In genomic region chr16:67652578-67653130, GRCh38 we compare ENCODE assay signal across 1 cellular context.
TF ChIP-seq lines count a peak whose summit lies in the region.

No MANE protein-coding gene starts in this region.

TF ChIP-seq in HepG2, 621 proteins besides CTCF, POLR2A, EP300 and RAD21 (continues in another document):
- TF ChIP-seq ZNF713 (CRISPR knock-in tag; IDR thresholded peaks at IDR 0.05) (no peak), GRHL1 (CRISPR knock-in tag; conservative IDR thresholded peaks at IDR 0.05) (no peak), MATR3 (CRISPR knock-in tag; IDR thresholded peaks at IDR 0.05) (no peak), ZNF432 (CRISPR knock-in tag; IDR thresholded peaks at IDR 0.05; ENCODE audit: borderline replicate concordance) (no peak), TFE3 (CRISPR knock-in tag; IDR thresholded peaks at IDR 0.05) (0 out of 2 replicates have a peak, but pooled peaks have one; percentile 34), CSRNP2 (CRISPR knock-in tag; conservative IDR thresholded peaks at IDR 0.05; ENCODE audit: low read depth) (no peak), NCOA5 (CRISPR knock-in tag; IDR thresholded peaks at IDR 0.05) (no peak), ZBTB38 (CRISPR knock-in tag; IDR thresholded peaks at IDR 0.05) (no peak), TEAD2 (CRISPR knock-in tag; IDR thresholded peaks at IDR 0.05) (no peak), KDM6A (CRISPR knock-in tag; IDR thresholded peaks at IDR 0.05; ENCODE audit: low read depth) (no peak), ZNF546 (CRISPR knock-in tag; conservative IDR thresholded peaks at IDR 0.05) (peak; percentile 17; the same call in 1 of the 2 replicates), SMYD3 (CRISPR knock-in tag; IDR thresholded peaks at IDR 0.05) (no peak), ZNF18 (CRISPR knock-in tag; IDR thresholded peaks at IDR 0.05; ENCODE audit: insufficient replicate concordance) (no peak), CBFB (CRISPR knock-in tag; IDR thresholded peaks at IDR 0.05) (no peak), MXI1 (IDR thresholded peaks at IDR 0.05; ENCODE audit: borderline replicate concordance, low read depth, low read length) (peak; percentile 45; the same call in 1 of the 3 replicates), SRF (IDR thresholded peaks at IDR 0.05; ENCODE audit: low read depth, low read length) (no peak), ZNF512B (CRISPR knock-in tag; IDR thresholded peaks at IDR 0.05; ENCODE audit: borderline replicate concordance) (no peak), KAT8 (CRISPR knock-in tag; IDR thresholded peaks at IDR 0.05) (no peak), CHD2 (IDR thresholded peaks at IDR 0.05; ENCODE audit: low read depth, low read length) (no peak), ZNF3 (CRISPR knock-in tag; IDR thresholded peaks at IDR 0.05) (no peak), POGK (CRISPR knock-in tag; conservative IDR thresholded peaks at IDR 0.05) (no peak), CEBPB (IDR thresholded peaks at IDR 0.05; ENCODE audit: borderline replicate concordance, low read depth, low read length) (no peak), ZNF30 (CRISPR knock-in tag; IDR thresholded peaks at IDR 0.05) (no peak), MXD3 (CRISPR knock-in tag; IDR thresholded peaks at IDR 0.05) (peak; percentile 67; the same call in 1 of the 2 replicates), ZNF772 (CRISPR knock-in tag; IDR thresholded peaks at IDR 0.05) (no peak), ZSCAN29 (CRISPR knock-in tag; conservative IDR thresholded peaks at IDR 0.05) (no peak), RFX5 (IDR thresholded peaks at IDR 0.05; ENCODE audit: low read depth, low read length) (no peak), WIZ (CRISPR knock-in tag; IDR thresholded peaks at IDR 0.05) (0 out of 2 replicates have a peak, but pooled peaks have one; percentile 45), ZNF768 (CRISPR knock-in tag; IDR thresholded peaks at IDR 0.05) (peak; percentile 68; the same call in 1 of the 2 replicates), TFDP1 (CRISPR knock-in tag; IDR thresholded peaks at IDR 0.05; ENCODE audit: borderline replicate concordance) (0 out of 2 replicates have a peak, but pooled peaks have one; percentile 13), ZNF331 (CRISPR knock-in tag; IDR thresholded peaks at IDR 0.05) (peak; percentile 53; the same call in 1 of the 2 replicates), ATM (IDR thresholded peaks at IDR 0.05; ENCODE audit: borderline replicate concordance) (no peak), MLXIP (CRISPR knock-in tag; IDR thresholded peaks at IDR 0.05; ENCODE audit: borderline replicate concordance) (peak; percentile 56; the same call in 1 of the 2 replicates), ZSCAN30 (CRISPR knock-in tag; IDR thresholded peaks at IDR 0.05) (no peak), KLF13 (CRISPR knock-in tag; IDR thresholded peaks at IDR 0.05) (no peak), IRX3 (CRISPR knock-in tag; IDR thresholded peaks at IDR 0.05; ENCODE audit: borderline replicate concordance, low read depth) (no peak), ZKSCAN5 (CRISPR knock-in tag; IDR thresholded peaks at IDR 0.05) (no peak), MEIS2 (CRISPR knock-in tag; IDR thresholded peaks at IDR 0.05) (peak; percentile 42; the same call in 1 of the 2 replicates), HHEX (CRISPR knock-in tag; IDR thresholded peaks at IDR 0.05) (no peak), ZNF749 (CRISPR knock-in tag; IDR thresholded peaks at IDR 0.05; ENCODE audit: borderline replicate concordance) (peak; percentile 88), ZNF563 (CRISPR knock-in tag; IDR thresholded peaks at IDR 0.05) (peak; percentile 71; the same call in 1 of the 2 replicates), FOXP4 (CRISPR knock-in tag; IDR thresholded peaks at IDR 0.05) (no peak), ZNF317 (CRISPR knock-in tag; IDR thresholded peaks at IDR 0.05) (no peak), ATF4 (CRISPR knock-in tag; IDR thresholded peaks at IDR 0.05) (no peak; a peak in 1 of 4 replicates), ZNF816 (CRISPR knock-in tag; IDR thresholded peaks at IDR 0.05; ENCODE audit: borderline replicate concordance) (no peak), HMG20B (CRISPR knock-in tag; conservative IDR thresholded peaks at IDR 0.05) (no peak), NFRKB (IDR thresholded peaks at IDR 0.05) (no peak)
